8 cellular contexts compared by ENCODE assay signal in genomic region chr5:177455036-177455660, GRCh38. TPM values are rescaled to one million over a fixed set of nuclear protein-coding genes. Genes with fewer than 3 reads are reported as not detected.
A peak's percentile ranks its signal among the peaks of the same experiment; 100 is the strongest.
DNase-seq lines count a peak whose midpoint lies in the region; ATAC-seq, FAIRE-seq and TF ChIP-seq lines count a peak whose summit lies in the region.

No MANE protein-coding gene starts in this region.

- H3K4me3 ChIP-seq in KMS-11 (IDR thresholded peaks at IDR 0.05; ENCODE audit: insufficient read depth, low read depth, low read length) (no peak overlapping the region), pancreas (peak overlapping the region; percentile 38 to 69 (median 63)), transverse colon (peak overlapping the region; percentile 46 to 67 (median 64))

- H3K9me3 ChIP-seq in pancreas (no peaks in the 10 kb centered on the region), transverse colon (no peaks in the 10 kb centered on the region)

- in situ Hi-C loops in transverse colon (cut with MboI; ENCODE audit: low pct_ligation_motif_present in 1 of 4, low pct_unique_long_range_greater_than_20kb in 1 of 4, low sequenced_read_pairs in 3 of 4), result loop anchor here in 2 of 4 donors (5.0 to 25.0 kb wide), 2 partner anchors 63 to 143 kb away; partner anchors contain the start of genes MXD3 (in 1 of the 2), PRELID1 (in 1 of the 2) and RAB24 (in 1 of the 2)

- DNase-seq in EH (ENCODE audit: low read depth), result peak; percentile 68
- DNase-seq in activated gamma-delta T cell treated with Interleukin-2 at 50 U/mL for 16 hours, result peak; percentile 92
- peak; percentile 84 for DNase-seq in glomerular visceral epithelial cell (ENCODE audit: extremely low spot score)
- DNase-seq in pancreas, result peak; percentile 86 to 96 (median 92)
- DNase-seq in transverse colon, result peak; percentile 93

- intact Hi-C loops in pancreas (cut with DNase I) (loop anchor here in 1 of 3 donors (10.0 kb wide), 1 partner anchor 140 kb away; the partner anchor contains the start of gene MXD3), transverse colon (cut with DNase I; ENCODE audit: low total_unique reads) (loop anchor here (2.0 to 10.0 kb wide), 2 partner anchors 52 to 140 kb away; partner anchors contain the start of gene MXD3)

- H4K20me1 ChIP-seq in KMS-11 (ENCODE audit: insufficient read depth), result no peaks in the 10 kb centered on the region

- peak overlapping the region; percentile 48 for H3K4me2 ChIP-seq in KMS-11

- FAIRE-seq in pancreas (lab: Jason Lieb, UNC), result no peak

- H3K27ac ChIP-seq in KMS-11 (peak overlapping the region; percentile 71), pancreas (peak overlapping the region; percentile 70 to 88 (median 82)), transverse colon (peak overlapping the region; percentile 76 to 92 (median 88))

- H3K4me1 ChIP-seq in KMS-11 (ENCODE audit: low read depth, poor library complexity, severe bottlenecking), result peaks cover 7% of the 10 kb centered on the region
- peaks cover 4 to 12% (median 5%) of the 10 kb centered on the region in 3 donors for H3K4me1 ChIP-seq in pancreas
- peaks cover 10 to 27% (median 24%) of the 10 kb centered on the region in 4 donors for H3K4me1 ChIP-seq in transverse colon

- H3K9ac ChIP-seq in KMS-11, result peak overlapping the region; percentile 85

- no peaks in the 10 kb centered on the region for H3K79me2 ChIP-seq in KMS-11 (ENCODE audit: insufficient read depth, low read depth)

- no peaks in the 10 kb centered on the region for H3K27me3 ChIP-seq in KMS-11 (ENCODE audit: insufficient read depth, low read depth)
- H3K27me3 ChIP-seq in pancreas, result no peaks in the 10 kb centered on the region
- no peaks in the 10 kb centered on the region for H3K27me3 ChIP-seq in transverse colon

- H2AFZ ChIP-seq in KMS-11 (ENCODE audit: low read depth), result peak overlapping the region; percentile 60

- 0% methylated on average over 48 to 80 of the region's 80 CpGs for WGBS in pancreas, 2 donors
- 1% methylated on average over 66 of the region's 80 CpGs; no CpG with 5 or more reads in 1 of the 2 donors for WGBS in transverse colon (ENCODE audit: low coverage in 1 of 2), 2 donors

- peak; percentile 51 for ATAC-seq in GM21619 (IDR thresholded peaks at IDR 0.05; ENCODE audit: unreplicated experiment)
- ATAC-seq in pancreas, result peak; percentile 73 to 80 (median 76)

- TF ChIP-seq CTCF in KMS-11 (conservative IDR thresholded peaks at IDR 0.05; ENCODE audit: low read depth, low read length), result peak; percentile 52
- peak; percentile 62 to 75 (median 62) for TF ChIP-seq CTCF in pancreas (IDR thresholded peaks at IDR 0.05)
- peak; percentile 66 to 89 (median 74) for TF ChIP-seq CTCF in transverse colon (IDR thresholded peaks at IDR 0.05)

- TF ChIP-seq EP300 in transverse colon (IDR thresholded peaks at IDR 0.05; ENCODE audit: low read depth), result no peak

- TF ChIP-seq POLR2A in Raji (IDR thresholded peaks at IDR 0.05; ENCODE audit: insufficient read depth, low read depth, low read length) (peak; percentile 81), transverse colon (IDR thresholded peaks at IDR 0.05) (peak; percentile 47)

- H3K36me3 ChIP-seq in KMS-11 (ENCODE audit: insufficient read depth), result no peaks in the 10 kb centered on the region
- no peaks in the 10 kb centered on the region for H3K36me3 ChIP-seq in pancreas
- no peaks in the 10 kb centered on the region for H3K36me3 ChIP-seq in transverse colon

RNA-seq across cellular contexts. Expression of gene PRR7, which starts 8.5 kb away (rescaled TPM):
- total RNA-seq in pancreas (1 to 10 TPM; 1.7 to 3.5 (median 2.5) TPM), transverse colon (1 to 10 TPM in 3 of 4 donors, not detected in 1; 2.1 to 5.0 (median 2.5) TPM)
- 1 to 10 TPM; 2.8 to 3.2 TPM for polyA plus RNA-seq in pancreas

RNA-seq across cellular contexts. Expression of gene DBN1, which starts 18.3 kb away (rescaled TPM):
- total RNA-seq in pancreas, result 10 to 100 TPM; 10.2 to 38.2 (median 15.7) TPM
- 10 to 100 TPM; 17.1 to 29.2 TPM for polyA plus RNA-seq in pancreas
- total RNA-seq in transverse colon, result 100 to 1,000 TPM in 1 of 4 donors, 10 to 100 TPM in 3; 10.1 to 201 (median 17.4) TPM

RNA-seq across cellular contexts. Expression of gene GRK6, which starts 28.7 kb away (rescaled TPM):
- total RNA-seq in pancreas (10 to 100 TPM; 10.6 to 14.5 (median 12.3) TPM), transverse colon (10 to 100 TPM; 21.5 to 40.5 (median 36.4) TPM)
- polyA plus RNA-seq in pancreas, result 1 to 10 TPM; 7.2 to 7.6 TPM

RNA-seq across cellular contexts. Expression of gene PDLIM7, which starts 42.3 kb away (rescaled TPM):
- 10 to 100 TPM in 2 of 6 donors, 1 to 10 TPM in 4; 3.9 to 39.9 (median 8.7) TPM for total RNA-seq in pancreas
- 10 to 100 TPM; 23.2 to 38.0 TPM for polyA plus RNA-seq in pancreas
- total RNA-seq in transverse colon, result 100 to 1,000 TPM in 1 of 4 donors, 10 to 100 TPM in 3; 52.6 to 256 (median 78.6) TPM

RNA-seq across cellular contexts. Expression of gene F12, which starts 45.8 kb away (rescaled TPM):
- total RNA-seq in pancreas (1 to 10 TPM in 5 of 6 donors, under 1 TPM in 1; 0.83 to 2.6 (median 1.8) TPM), transverse colon (10 to 100 TPM in 1 of 4 donors, 1 to 10 TPM in 3; 2.6 to 20.1 (median 5.6) TPM)
- polyA plus RNA-seq in pancreas, result 1 to 10 TPM; 1.1 to 2.2 TPM
